Comparison of ENCODE assay signal across 1 cellular context in genomic region chr22:17888855-17889254, GRCh38.
TF ChIP-seq lines count a peak whose summit lies in the region.

No MANE protein-coding gene starts in this region.

TF ChIP-seq in endothelial cell of umbilical vein, 7 proteins besides CTCF, POLR2A, EP300 and RAD21:
- TF ChIP-seq MYC (IDR thresholded peaks at IDR 0.05; ENCODE audit: low read depth, low read length) = no peak
- TF ChIP-seq MAX (IDR thresholded peaks at IDR 0.05; ENCODE audit: insufficient read depth, insufficient read length) = no peak
- no peak for TF ChIP-seq EZH2 (IDR thresholded peaks at IDR 0.05; ENCODE audit: borderline replicate concordance, low read depth, low read length, severe bottlenecking)
- TF ChIP-seq JUN (IDR thresholded peaks at IDR 0.05; ENCODE audit: borderline replicate concordance, insufficient read depth, insufficient read length, low read depth) = no peak
- no peak for TF ChIP-seq POLR2AphosphoS5 (IDR thresholded peaks at IDR 0.05; ENCODE audit: insufficient read depth, low read depth, low read length)
- TF ChIP-seq FOS (IDR thresholded peaks at IDR 0.05; ENCODE audit: borderline replicate concordance, insufficient read depth, low read length) = no peak
TF ChIP-seq in endothelial cell of umbilical vein: peak in this region for 0.
